Comparison of ENCODE assay signal across 8 cellular contexts in genomic region chr17:42050360-42051012, GRCh38. TPM values are rescaled to one million over a fixed set of nuclear protein-coding genes. Genes with fewer than 3 reads are reported as not detected.
A peak's percentile ranks its signal among the peaks of the same experiment; 100 is the strongest.
DNase-seq lines count a peak whose midpoint lies in the region; ATAC-seq, FAIRE-seq and TF ChIP-seq lines count a peak whose summit lies in the region.

TSS of gene C17orf113 (minus strand) at chr17:42050601. CDS start at chr17:42043376, 7,225 bp downstream.

- POLR2A ChIA-PET in CD8-positive, alpha-beta T cell (lab: Charles Lee): interaction anchor here (1.5 kb wide), 1 partner anchor 33 kb away, joined by 4 read pairs; the partner anchor contains the start of gene DNAJC7
- POLR2A ChIA-PET in Panc1 (lab: Charles Lee): no interaction called here

- no peaks in the 10 kb centered on the region for H3K36me3 ChIP-seq in CD8-positive, alpha-beta T cell (ENCODE audit: insufficient read depth, low read length)
- H3K36me3 ChIP-seq in Panc1 (ENCODE audit: control insufficient read depth, insufficient read depth, low read length) (no peaks in the 10 kb centered on the region), cardiac muscle cell (no peaks in the 10 kb centered on the region), pancreas (no peaks in the 10 kb centered on the region)

- intact Hi-C loops in CD8-positive, alpha-beta T cell (cut with DNase I, micrococcal nuclease): no loop called here
- intact Hi-C loops in Panc1 (cut with micrococcal nuclease; ENCODE audit: unreplicated experiment) (no loop called here), pancreas (cut with DNase I) (no loop called here)

- H3K4me3 ChIP-seq in CD8-positive, alpha-beta T cell (ENCODE audit: low read depth, low read length): peak within 1 kb of the TSS; percentile 30
- H3K4me3 ChIP-seq in Panc1 (ENCODE audit: low read depth in 2 of 2, low read length in 2 of 2) (peak within 1 kb of the TSS; percentile 47 to 53), cardiac muscle cell (peak within 1 kb of the TSS; percentile 96), pancreas (peak within 1 kb of the TSS; percentile 63 to 78 (median 76))

- 1% methylated on average over 46 to 67 of the region's 67 CpGs for WGBS in pancreas, 2 donors

- no peak for FAIRE-seq in pancreas (lab: Jason Lieb, UNC)

- peaks cover 9% of the 10 kb centered on the region for H3K4me1 Mint-ChIP-seq in CD8-positive, alpha-beta T cell (ENCODE audit: low read depth)

- peak; percentile 50 for TF ChIP-seq CTCF in CD8-positive, alpha-beta T cell (IDR thresholded peaks at IDR 0.05)
- TF ChIP-seq CTCF in Panc1 (IDR thresholded peaks at IDR 0.05): peak; percentile 69; the same call in 1 of the 2 replicates
- TF ChIP-seq CTCF in cardiac muscle cell (IDR thresholded peaks at IDR 0.05; ENCODE audit: low read depth, low read length): peak; percentile 27
- peak in 2 of 4 donors; percentile 10 to 15 for TF ChIP-seq CTCF in pancreas (IDR thresholded peaks at IDR 0.05)

- CTCF ChIA-PET in CD8-positive, alpha-beta T cell (lab: Charles Lee): interaction anchor here (1.0 to 1.9 kb wide), 4 partner anchors 11 to 17 kb away, joined by 3 to 8 read pairs (median 4); no protein-coding TSS in a partner anchor
- CTCF ChIA-PET in Panc1 (lab: Charles Lee): interaction anchor here (0.7 kb wide), 1 partner anchor 17 kb away, joined by 3 read pairs; no protein-coding TSS in a partner anchor

- H3K4me1 ChIP-seq in CD8-positive, alpha-beta T cell (ENCODE audit: insufficient read depth, low read length): peaks cover 5% of the 10 kb centered on the region
- H3K4me1 ChIP-seq in Panc1 (ENCODE audit: control insufficient read depth, insufficient read depth, low read length) (peaks cover 2% of the 10 kb centered on the region; the same call in 1 of the 2 replicates), cardiac muscle cell (ENCODE audit: low read depth) (peaks cover 13% of the 10 kb centered on the region), pancreas (peaks cover 0 to 4% (median 0%) of the 10 kb centered on the region in 3 donors)

- DNase-seq in CD8-positive, alpha-beta T cell: peak in 6 of 7 experiments; percentile 37 to 73 (median 56)
- DNase-seq in HCEC 1CT (peak; percentile 27), Panc1 (ENCODE audit: low read depth, low spot score) (no peak), cardiac muscle cell (ENCODE audit: low read depth in 1 of 2, low spot score in 1 of 2) (peak; percentile 32 to 81), pancreas (peak; percentile 61 to 92 (median 76)), T1000 (lab: John Stamatoyannopoulos, UW) (no peak)
- peak; percentile 43 for DNase-seq in activated naive CD4-positive, alpha-beta T cell treated with anti-CD3 and anti-CD28 coated beads, Interleukin-2, amount 50 U/mL, for 16 hours

- in situ Hi-C loops in Panc1 (cut with HindIII; ENCODE audit: low pct_unique_long_range_greater_than_20kb, low sequenced_read_pairs): no loop called here

- peak; percentile 82 for ATAC-seq in CD8-positive, alpha-beta T cell
- ATAC-seq in Panc1 (peak; percentile 89), pancreas (peak; percentile 87 to 96 (median 92)), HG02642 (IDR thresholded peaks at IDR 0.05; ENCODE audit: poor library complexity, unreplicated experiment) (no peak)

- H3K9me3 ChIP-seq in CD8-positive, alpha-beta T cell (ENCODE audit: low read length): no peaks in the 10 kb centered on the region
- no peaks in the 10 kb centered on the region for H3K9me3 ChIP-seq in Panc1 (ENCODE audit: control insufficient read depth, insufficient read depth, low read depth, low read length)
- no peaks in the 10 kb centered on the region for H3K9me3 ChIP-seq in cardiac muscle cell (ENCODE audit: low read depth)
- H3K9me3 ChIP-seq in pancreas: no peaks in the 10 kb centered on the region

- H3K27ac Mint-ChIP-seq in CD8-positive, alpha-beta T cell: no peak within 1 kb of the TSS

- no peaks in the 10 kb centered on the region for H3K27me3 ChIP-seq in CD8-positive, alpha-beta T cell (ENCODE audit: insufficient read depth, low read length)
- H3K27me3 ChIP-seq in Panc1 (ENCODE audit: control insufficient read depth, insufficient read depth, low read length): no peaks in the 10 kb centered on the region
- H3K27me3 ChIP-seq in cardiac muscle cell: no peaks in the 10 kb centered on the region
- no peaks in the 10 kb centered on the region for H3K27me3 ChIP-seq in pancreas

- H3K4me3 Mint-ChIP-seq in CD8-positive, alpha-beta T cell: peak within 1 kb of the TSS; percentile 80

- no peaks in the 10 kb centered on the region for H3K9me3 Mint-ChIP-seq in CD8-positive, alpha-beta T cell

- no peak within 1 kb of the TSS for H3K27ac ChIP-seq in CD8-positive, alpha-beta T cell (ENCODE audit: low read depth, low read length)
- H3K27ac ChIP-seq in Panc1 (ENCODE audit: low read length) (no peak within 1 kb of the TSS), cardiac muscle cell (no peak within 1 kb of the TSS), pancreas (peak within 1 kb of the TSS; percentile 51 to 80 (median 70))

- no TSS peak for BruUV-seq in Panc1 (replicated peaks; lab: Mats Ljungman, UMichigan)

- no peaks in the 10 kb centered on the region for H3K36me3 Mint-ChIP-seq in CD8-positive, alpha-beta T cell

- H3K27me3 Mint-ChIP-seq in CD8-positive, alpha-beta T cell (ENCODE audit: low read depth): peaks cover 28% of the 10 kb centered on the region

RNA-seq across cellular contexts. Expression of gene C17orf113, which starts in this region (rescaled TPM):
- under 1 TPM; 0.14 to 0.22 TPM for total RNA-seq in CD8-positive, alpha-beta T cell
- total RNA-seq in Panc1 (2021; ENCODE audit: unreplicated experiment): 0.74 TPM
- 0.59 TPM for polyA plus RNA-seq in Panc1 (2012; ENCODE audit: insufficient read length)
- 6.2 and 7.6 TPM in 2 replicates for total RNA-seq in cardiac muscle cell
- 4.5 and 4.7 TPM in 2 replicates for polyA plus RNA-seq in cardiac muscle cell
- total RNA-seq in pancreas: 1 to 10 TPM; 1.2 to 2.2 (median 1.8) TPM
- 1 to 10 TPM; 1.5 to 1.9 TPM for polyA plus RNA-seq in pancreas

Comparison
In these comparisons a context has a peak if more than half of its experiments do, and no peak if none do; other contexts are left out.
1. Peak in DNase-seq, ATAC-seq and H3K4me3 ChIP-seq in CD8-positive, alpha-beta T cell; RNA of the gene not detected or under 1 TPM.
2. Peak in ATAC-seq and H3K4me3 ChIP-seq in Panc1; RNA of the gene not detected or under 1 TPM.
3. DNase-seq: peak in HCEC 1CT (single experiment), activated naive CD4-positive, alpha-beta T cell treated with anti-CD3 and anti-CD28 coated beads, Interleukin-2, amount 50 U/mL, for 16 hours (single experiment), cardiac muscle cell (2 of 2) and pancreas (6 of 6); none in Panc1 (single experiment) and T1000 (single experiment).
4. H3K27ac ChIP-seq: peak in pancreas (4 of 4); none in CD8-positive, alpha-beta T cell (single experiment), Panc1 (single experiment) and cardiac muscle cell (single experiment).
5. H3K4me3 ChIP-seq: peak in every context shown above with its lines; median percentile 96 in cardiac muscle cell; 76 in pancreas; 50 in Panc1; 30 in CD8-positive, alpha-beta T cell.